29 cellular contexts compared by ENCODE assay signal in genomic region chr2:20409039-20409438, GRCh38.
"Had no signal": no experiment of that assay in that cellular context is flagged by ENCODE, and none has a peak within 500 bp of the region (broad histone marks: within the 10 kb centered on the region; RNA-seq: fewer than 3 reads in every experiment).

No MANE protein-coding gene starts in this region.

- H3K36me3 ChIP-seq: neural progenitor cell, ovary, spleen, suprapubic skin, tibial artery, transverse colon, upper lobe of right lung, vagina had no signal

- H3K4me1 ChIP-seq: neural progenitor cell, parathyroid adenoma, psoas muscle, suprapubic skin, testis, tibial artery, transverse colon, upper lobe of right lung, vagina had no signal

- H3K4me3 ChIP-seq: neural progenitor cell, ovary, psoas muscle, skin epidermis, smooth muscle cell, spleen, suprapubic skin, testis, tibial artery, transverse colon, upper lobe of right lung, vagina had no signal

- H3K27ac ChIP-seq: neural progenitor cell, ovary, parathyroid adenoma, psoas muscle, skin epidermis, spleen, suprapubic skin, testis, tibial artery, transverse colon, upper lobe of right lung, vagina had no signal

- H2AFZ ChIP-seq: neural progenitor cell, parathyroid adenoma had no signal

- DNase-seq: natural killer cell; occipital lobe; ovary; posterior cingulate gyrus; psoas muscle; right cardiac atrium; spleen; stimulated activated CD4-positive, alpha-beta T cell treated with anti-CD3 and anti-CD28 coated beads, Interleukin-12 subunit alpha, Interleukin-12 subunit beta, amount 100 ng/mL, for 4 hours; stimulated activated CD4-positive, alpha-beta T cell treated with anti-CD3 and anti-CD28 coated beads, Interleukin-1b, Interleukin-23, amount 100 ng/mL, for 48 hours; stimulated activated CD4-positive, alpha-beta T cell treated with anti-CD3 and anti-CD28 coated beads, Interleukin-4, amount 100 ng/mL, for 1 hour; stimulated activated CD4-positive, alpha-beta T cell treated with anti-CD3 and anti-CD28 coated beads, Interleukin-4, amount 100 ng/mL, for 4 hours; stimulated activated CD8-positive, alpha-beta memory T cell treated with anti-CD3 and anti-CD28 coated beads, Interleukin-4, amount 100 ng/mL, for 48 hours; stimulated activated naive CD4-positive, alpha-beta T cell; stimulated activated naive CD8-positive, alpha-beta T cell treated with anti-CD3 and anti-CD28 coated beads, Interleukin-15, amount 100 ng/mL, for 72 hours; stimulated activated naive CD8-positive, alpha-beta T cell treated with anti-CD3 and anti-CD28 coated beads, Interleukin-15, Interleukin-2, amounts not matched to agents 100 U/mL and 50 U/mL, for 24 hours; substantia nigra; testis; tibial artery; transverse colon; upper lobe of right lung had no signal

- H3K4me2 ChIP-seq: neural progenitor cell, smooth muscle cell had no signal

- ATAC-seq: natural killer cell; psoas muscle; right cardiac atrium; sciatic nerve; stimulated activated memory B cell treated with anti-CD40 and anti-IgM and Interleukin-4, amounts not matched to agents 10 μg/mL and 1 μg/mL and 100 μg/mL, for 72 hours; stimulated activated naive CD8-positive, alpha-beta T cell treated with anti-CD3 and anti-CD28 coated beads, Interleukin-15, amount 100 ng/mL, for 72 hours; stimulated activated naive CD8-positive, alpha-beta T cell treated with anti-CD3 and anti-CD28 coated beads, Interleukin-15, Interleukin-2, amounts not matched to agents 100 U/mL and 50 U/mL, for 24 hours; upper lobe of right lung had no signal

- H3K27me3 ChIP-seq: neural progenitor cell, ovary, spleen, suprapubic skin, testis, tibial artery, transverse colon, upper lobe of right lung, vagina had no signal

- H3K79me2 ChIP-seq: parathyroid adenoma had no signal

- H3K9me3 ChIP-seq: ovary, suprapubic skin, testis had no signal

- FAIRE-seq: urothelium cell line had no signal

- H3K9ac ChIP-seq: neural progenitor cell, parathyroid adenoma had no signal
